30 cellular contexts compared by ENCODE assay signal in genomic region chr1:176767714-176768136, GRCh38.
"Had no signal": no experiment of that assay in that cellular context is flagged by ENCODE, and none has a peak within 500 bp of the region (broad histone marks: within the 10 kb centered on the region; RNA-seq: fewer than 3 reads in every experiment).

No MANE protein-coding gene starts in this region.

- H3K9ac ChIP-seq: SK-N-SH had no signal

- H2AFZ ChIP-seq: PC-9 had no signal

- H3K27ac ChIP-seq: PC-9, SJSA1 had no signal

- H3K9me3 ChIP-seq: MG63, SJSA1, SK-N-SH had no signal

- H3K4me2 ChIP-seq: PC-9, SK-N-SH had no signal

- H3K4me1 ChIP-seq: SJSA1 had no signal

- ATAC-seq: Panc1 had no signal

- H3K27me3 ChIP-seq: MG63 had no signal

- H3K36me3 ChIP-seq: MG63, SJSA1 had no signal

- H3K4me3 ChIP-seq: MG63, PC-9, SJSA1 had no signal

- DNase-seq: Kasumi-1, KG1, MG63, NCI-H1048, NCI-H1092 treated with DMSO at 0.1 percent for 48 hours, NCI-H1105 treated with DMSO at 0.1 percent for 48 hours, NCI-H1417, NCI-H1436, NCI-H146, NCI-H1694, NCI-H187, NCI-H1930, NCI-H2029 treated with DMSO at 0.1 percent for 48 hours, NCI-H2081 treated with DMSO at 0.1 percent for 48 hours, NCI-H2107, NCI-H2171, NCI-H226, NCI-H446 treated with DMSO at 0.1 percent for 48 hours, NCI-H510A, NCI-H524, NCI-H69, NCI-H748 treated with DMSO at 0.1 percent for 48 hours, NCI-H82, PC-9, Right ventricle myocardium superior, SHP77 treated with DMSO at 0.1 percent for 48 hours, SW 1271 had no signal
